1 cellular context compared by ENCODE assay signal in genomic region chr17:75830168-75831031, GRCh38.
A peak's percentile ranks its signal among the peaks of the same experiment; 100 is the strongest.
TF ChIP-seq lines count a peak whose summit lies in the region.

No MANE protein-coding gene starts in this region.

TF ChIP-seq in HepG2, 621 proteins besides CTCF, POLR2A, EP300 and RAD21 (continued from another document):
- TF ChIP-seq HOXA3 (CRISPR knock-in tag; IDR thresholded peaks at IDR 0.05), result 0 out of 2 replicates have a peak, but pooled peaks have one; percentile 17
- no peak for TF ChIP-seq MED1 (CRISPR knock-in tag; IDR thresholded peaks at IDR 0.05)
- 0 out of 2 replicates have a peak, but pooled peaks have one; percentile 15 for TF ChIP-seq ATF2 (CRISPR knock-in tag; IDR thresholded peaks at IDR 0.05)
- no peak for TF ChIP-seq PHF20 (CRISPR knock-in tag; IDR thresholded peaks at IDR 0.05)
- TF ChIP-seq, protein P1, sequence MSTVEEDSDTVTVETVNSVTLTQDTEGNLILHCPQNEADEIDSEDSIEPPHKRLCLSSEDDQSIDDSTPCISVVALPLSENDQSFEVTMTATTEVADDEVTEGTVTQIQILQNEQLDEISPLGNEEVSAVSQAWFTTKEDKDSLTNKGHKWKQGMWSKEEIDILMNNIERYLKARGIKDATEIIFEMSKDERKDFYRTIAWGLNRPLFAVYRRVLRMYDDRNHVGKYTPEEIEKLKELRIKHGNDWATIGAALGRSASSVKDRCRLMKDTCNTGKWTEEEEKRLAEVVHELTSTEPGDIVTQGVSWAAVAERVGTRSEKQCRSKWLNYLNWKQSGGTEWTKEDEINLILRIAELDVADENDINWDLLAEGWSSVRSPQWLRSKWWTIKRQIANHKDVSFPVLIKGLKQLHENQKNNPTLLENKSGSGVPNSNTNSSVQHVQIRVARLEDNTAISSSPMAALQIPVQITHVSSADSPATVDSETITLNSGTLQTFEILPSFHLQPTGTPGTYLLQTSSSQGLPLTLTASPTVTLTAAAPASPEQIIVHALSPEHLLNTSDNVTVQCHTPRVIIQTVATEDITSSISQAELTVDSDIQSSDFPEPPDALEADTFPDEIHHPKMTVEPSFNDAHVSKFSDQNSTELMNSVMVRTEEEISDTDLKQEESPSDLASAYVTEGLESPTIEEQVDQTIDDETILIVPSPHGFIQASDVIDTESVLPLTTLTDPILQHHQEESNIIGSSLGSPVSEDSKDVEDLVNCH (CRISPR knock-in tag; IDR thresholded peaks at IDR 0.05), result no peak
- TF ChIP-seq MXD4 (CRISPR knock-in tag; IDR thresholded peaks at IDR 0.05), result 0 out of 2 replicates have a peak, but pooled peaks have one; percentile 28
- no peak for TF ChIP-seq ZFY (CRISPR knock-in tag; IDR thresholded peaks at IDR 0.05)
- peak; percentile 52; the same call in 1 of the 2 replicates for TF ChIP-seq RBFOX2 (IDR thresholded peaks at IDR 0.05; ENCODE audit: low read depth, low read length)
- TF ChIP-seq ZNF777 (CRISPR knock-in tag; IDR thresholded peaks at IDR 0.05), result no peak
- 0 out of 2 replicates have a peak, but pooled peaks have one; percentile 49 for TF ChIP-seq ZNF333 (CRISPR knock-in tag; IDR thresholded peaks at IDR 0.05; ENCODE audit: borderline replicate concordance)
- no peak for TF ChIP-seq PRDM15 (CRISPR knock-in tag; IDR thresholded peaks at IDR 0.05)
- TF ChIP-seq CHD4 (IDR thresholded peaks at IDR 0.05; ENCODE audit: borderline replicate concordance, low read length), result no peak
- TF ChIP-seq ZFP37 (CRISPR knock-in tag; IDR thresholded peaks at IDR 0.05; ENCODE audit: borderline replicate concordance), result no peak
- 0 out of 2 replicates have a peak, but pooled peaks have one; percentile 33 for TF ChIP-seq ZNF124 (CRISPR knock-in tag; IDR thresholded peaks at IDR 0.05)
- TF ChIP-seq ZNF260 (CRISPR knock-in tag; IDR thresholded peaks at IDR 0.05; ENCODE audit: borderline replicate concordance, low read depth), result no peak
- 0 out of 2 replicates have a peak, but pooled peaks have one; percentile 46 for TF ChIP-seq ZBTB4 (CRISPR knock-in tag; IDR thresholded peaks at IDR 0.05; ENCODE audit: borderline replicate concordance)
- no peak for TF ChIP-seq SP1 (IDR thresholded peaks at IDR 0.05)
- TF ChIP-seq SP1 (CRISPR knock-in tag; IDR thresholded peaks at IDR 0.05), result 0 out of 2 replicates have a peak, but pooled peaks have one; percentile 28
- TF ChIP-seq GABPB1 (CRISPR knock-in tag; IDR thresholded peaks at IDR 0.05), result peak; percentile 17; the same call in 1 of the 2 replicates
- no peak for TF ChIP-seq ZNF274 (CRISPR knock-in tag; IDR thresholded peaks at IDR 0.05)
- no peak for TF ChIP-seq ZNF549 (CRISPR knock-in tag; IDR thresholded peaks at IDR 0.05)
- no peak for TF ChIP-seq ZNF792 (CRISPR knock-in tag; IDR thresholded peaks at IDR 0.05)
- TF ChIP-seq, protein P2, sequence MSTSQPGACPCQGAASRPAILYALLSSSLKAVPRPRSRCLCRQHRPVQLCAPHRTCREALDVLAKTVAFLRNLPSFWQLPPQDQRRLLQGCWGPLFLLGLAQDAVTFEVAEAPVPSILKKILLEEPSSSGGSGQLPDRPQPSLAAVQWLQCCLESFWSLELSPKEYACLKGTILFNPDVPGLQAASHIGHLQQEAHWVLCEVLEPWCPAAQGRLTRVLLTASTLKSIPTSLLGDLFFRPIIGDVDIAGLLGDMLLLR (CRISPR knock-in tag; IDR thresholded peaks at IDR 0.05), result 0 out of 2 replicates have a peak, but pooled peaks have one; percentile 52
- TF ChIP-seq ZBTB7B (CRISPR knock-in tag; IDR thresholded peaks at IDR 0.05), result peak; percentile 77; the same call in 1 of the 2 replicates
- peak; percentile 48 for TF ChIP-seq STAG1 (CRISPR knock-in tag; IDR thresholded peaks at IDR 0.05)
- no peak for TF ChIP-seq ZNF703 (CRISPR knock-in tag; IDR thresholded peaks at IDR 0.05; ENCODE audit: borderline replicate concordance)
- peak; percentile 37; the same call in 1 of the 2 replicates for TF ChIP-seq SALL1 (CRISPR knock-in tag; IDR thresholded peaks at IDR 0.05)
- TF ChIP-seq XRCC5 (optimal IDR thresholded peaks at IDR 0.05; ENCODE audit: low read length), result peak; percentile 76
- TF ChIP-seq, protein P3, sequence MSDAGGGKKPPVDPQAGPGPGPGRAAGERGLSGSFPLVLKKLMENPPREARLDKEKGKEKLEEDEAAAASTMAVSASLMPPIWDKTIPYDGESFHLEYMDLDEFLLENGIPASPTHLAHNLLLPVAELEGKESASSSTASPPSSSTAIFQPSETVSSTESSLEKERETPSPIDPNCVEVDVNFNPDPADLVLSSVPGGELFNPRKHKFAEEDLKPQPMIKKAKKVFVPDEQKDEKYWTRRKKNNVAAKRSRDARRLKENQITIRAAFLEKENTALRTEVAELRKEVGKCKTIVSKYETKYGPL (CRISPR knock-in tag; IDR thresholded peaks at IDR 0.05), result no peak
